8 cellular contexts compared by ENCODE assay signal in the genomic region with DNA sequence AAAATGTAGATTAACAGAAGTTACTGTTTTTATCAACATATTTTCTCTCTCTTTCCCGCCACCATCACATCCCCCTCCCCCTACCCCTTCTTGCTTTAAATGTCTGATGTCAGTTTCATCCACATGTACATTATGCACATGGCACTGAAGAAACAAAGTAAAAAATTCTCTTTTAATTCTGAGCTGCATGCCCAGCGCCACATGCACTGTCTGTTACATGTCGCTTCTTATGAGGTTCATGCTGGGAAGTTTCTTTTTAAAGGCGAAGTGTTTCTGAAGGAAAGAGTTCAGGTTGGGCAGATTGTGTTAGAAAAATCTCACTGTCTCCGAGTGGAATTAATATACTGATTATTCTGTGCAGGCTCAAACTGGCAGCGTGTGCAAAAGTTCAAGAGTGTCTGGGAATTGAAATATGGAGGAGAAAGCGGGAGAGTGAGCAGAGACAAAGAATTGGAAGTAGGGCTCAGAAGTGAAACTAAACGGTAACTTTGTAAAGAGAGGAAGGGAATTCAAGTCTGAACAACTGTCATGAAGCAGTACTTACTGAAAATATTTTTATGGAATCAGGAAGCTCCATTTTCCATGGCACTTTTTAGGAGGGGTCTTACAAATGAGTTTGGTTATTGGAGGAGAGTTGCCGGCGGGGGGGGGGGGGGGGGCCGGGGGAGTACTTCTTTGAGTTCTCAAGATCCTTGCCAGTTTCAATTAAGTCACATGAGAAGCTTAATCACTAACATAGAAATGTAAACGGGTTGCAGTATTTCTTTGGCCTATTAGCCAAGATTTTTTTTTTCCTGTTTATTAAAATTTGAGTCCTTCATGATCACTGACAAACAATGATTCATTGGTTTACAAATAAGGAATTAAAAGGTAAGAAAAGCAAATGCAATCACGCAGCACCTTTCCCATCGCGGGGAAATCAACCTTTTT.
DNase-seq lines count a peak whose midpoint lies in the region; ATAC-seq lines count a peak whose summit lies in the region.

No MANE protein-coding gene starts in this region.

- H3K36me3 Mint-ChIP-seq in T-helper 1 cell treated with Interleukin-12 subunit alpha and Interleukin-12 subunit beta and Interleukin-4 antibody, amounts not matched to agents 30 μg/mL and 1 μg/mL, for 36 hours (ENCODE audit: low read depth), result no peaks in the 10 kb centered on the region
- peaks cover 10% of the 10 kb centered on the region for H3K36me3 Mint-ChIP-seq in activated naive CD8-positive, alpha-beta T cell

- H3K9me3 ChIP-seq in subcutaneous abdominal adipose tissue (ENCODE audit: control insufficient read depth in 5 of 5, low read length in 5 of 5), result no peaks in the 10 kb centered on the region

- ATAC-seq in GM21786 (IDR thresholded peaks at IDR 0.05; ENCODE audit: unreplicated experiment), result no peak
- no peak for ATAC-seq in GM21619 (IDR thresholded peaks at IDR 0.05; ENCODE audit: unreplicated experiment)

- peaks cover 7% of the 10 kb centered on the region for H3K4me1 Mint-ChIP-seq in T-helper 1 cell treated with Interleukin-12 subunit alpha and Interleukin-12 subunit beta and Interleukin-4 antibody, amounts not matched to agents 30 μg/mL and 1 μg/mL, for 36 hours (ENCODE audit: low read depth)
- H3K4me1 Mint-ChIP-seq in activated naive CD8-positive, alpha-beta T cell (ENCODE audit: low read depth), result peaks cover 16% of the 10 kb centered on the region

- no peaks in the 10 kb centered on the region for H3K27me3 Mint-ChIP-seq in T-helper 1 cell treated with Interleukin-12 subunit alpha and Interleukin-12 subunit beta and Interleukin-4 antibody, amounts not matched to agents 30 μg/mL and 1 μg/mL, for 36 hours (ENCODE audit: low read depth)
- H3K27me3 Mint-ChIP-seq in activated naive CD8-positive, alpha-beta T cell, result no peaks in the 10 kb centered on the region

- H3K9me3 Mint-ChIP-seq in T-helper 1 cell treated with Interleukin-12 subunit alpha and Interleukin-12 subunit beta and Interleukin-4 antibody, amounts not matched to agents 30 μg/mL and 1 μg/mL, for 36 hours, result no peaks in the 10 kb centered on the region
- no peaks in the 10 kb centered on the region for H3K9me3 Mint-ChIP-seq in activated naive CD8-positive, alpha-beta T cell (ENCODE audit: low read depth)

- H3K27ac Mint-ChIP-seq in T-helper 1 cell treated with Interleukin-12 subunit alpha and Interleukin-12 subunit beta and Interleukin-4 antibody, amounts not matched to agents 30 μg/mL and 1 μg/mL, for 36 hours, result peak overlapping the region; percentile 80
- no peak overlapping the region for H3K27ac Mint-ChIP-seq in activated naive CD8-positive, alpha-beta T cell

- peak overlapping the region in 4 of 5 donors; percentile 33 to 56 (median 42) for H3K9ac ChIP-seq in subcutaneous abdominal adipose tissue (ENCODE audit: low read length in 5 of 5)

- peaks cover 0 to 6% (median 0%) of the 10 kb centered on the region in 5 donors for H3K36me3 ChIP-seq in subcutaneous abdominal adipose tissue (ENCODE audit: control insufficient read depth in 5 of 5, insufficient read depth in 5 of 5, low read length in 5 of 5)

- DNase-seq in T-helper 1 cell (no peak), iris pigment epithelial cell (ENCODE audit: low read depth) (peak; percentile 34), COLO668 (lab: John Stamatoyannopoulos, UW; ENCODE audit: unreplicated experiment) (no peak)

- H3K4me1 ChIP-seq in subcutaneous abdominal adipose tissue (ENCODE audit: control insufficient read depth in 5 of 5, insufficient read depth in 5 of 5, low read length in 5 of 5), result peaks cover 0 to 19% (median 12%) of the 10 kb centered on the region in 5 donors

- peak overlapping the region; percentile 90 for H3K4me3 Mint-ChIP-seq in T-helper 1 cell treated with Interleukin-12 subunit alpha and Interleukin-12 subunit beta and Interleukin-4 antibody, amounts not matched to agents 30 μg/mL and 1 μg/mL, for 36 hours
- peak overlapping the region; percentile 80 for H3K4me3 Mint-ChIP-seq in activated naive CD8-positive, alpha-beta T cell

- no peaks in the 10 kb centered on the region for H3K27me3 ChIP-seq in subcutaneous abdominal adipose tissue (ENCODE audit: control insufficient read depth in 5 of 5, insufficient read depth in 4 of 5, low read length in 5 of 5)

- H3K27ac ChIP-seq in subcutaneous abdominal adipose tissue (ENCODE audit: low read depth, low read length), result no peak overlapping the region

- peak overlapping the region; percentile 57 to 74 (median 60) for H3K4me3 ChIP-seq in subcutaneous abdominal adipose tissue (ENCODE audit: low read depth in 1 of 5, low read length in 5 of 5)
